Comparison of ENCODE assay signal across 8 cellular contexts in genomic region chr10:62268027-62268398, GRCh38. TPM values are rescaled to one million over a fixed set of nuclear protein-coding genes. Genes with fewer than 3 reads are reported as not detected.
A peak's percentile ranks its signal among the peaks of the same experiment; 100 is the strongest.
DNase-seq lines count a peak whose midpoint lies in the region; ATAC-seq and TF ChIP-seq lines count a peak whose summit lies in the region.

No MANE protein-coding gene starts in this region.

- H3K9me3 ChIP-seq in AG04450 (ENCODE audit: control insufficient read depth, insufficient read depth, low read length) (no peaks in the 10 kb centered on the region), HEK293 (ENCODE audit: control insufficient read depth, insufficient read depth, low read depth, low read length) (no peaks in the 10 kb centered on the region), iPS-20b (ENCODE audit: insufficient read depth, low read depth, low read length) (no peaks in the 10 kb centered on the region), subcutaneous abdominal adipose tissue (ENCODE audit: control insufficient read depth in 5 of 5, low read length in 5 of 5) (no peaks in the 10 kb centered on the region)

- no peaks in the 10 kb centered on the region for H3K27me3 ChIP-seq in AG04450 (ENCODE audit: control insufficient read depth, insufficient read depth, low read length)
- peaks cover 9% of the 10 kb centered on the region for H3K27me3 ChIP-seq in iPS-20b (ENCODE audit: insufficient read depth, low read length)
- no peaks in the 10 kb centered on the region for H3K27me3 ChIP-seq in subcutaneous abdominal adipose tissue (ENCODE audit: control insufficient read depth in 5 of 5, insufficient read depth in 4 of 5, low read length in 5 of 5)

- H3K4me3 ChIP-seq in AG04450 (ENCODE audit: low read depth, low read length) (peak overlapping the region; percentile 80), HEK293 (ENCODE audit: low read depth, low read length) (peak overlapping the region; percentile 66), WI38 (ENCODE audit: low read depth, low read length) (peak overlapping the region; percentile 74), iPS-20b (ENCODE audit: low read length) (peak overlapping the region; percentile 98), subcutaneous abdominal adipose tissue (ENCODE audit: low read depth in 1 of 5, low read length in 5 of 5) (peak overlapping the region; percentile 57 to 96 (median 88))

- H3K4me1 ChIP-seq in HEK293 (ENCODE audit: control insufficient read depth, insufficient read depth, low read length), result peaks cover 9% of the 10 kb centered on the region
- H3K4me1 ChIP-seq in iPS-20b (ENCODE audit: insufficient read depth, low read length), result peaks cover 24% of the 10 kb centered on the region; the same call in 1 of the 2 replicates
- peaks cover 0 to 15% (median 12%) of the 10 kb centered on the region in 5 donors for H3K4me1 ChIP-seq in subcutaneous abdominal adipose tissue (ENCODE audit: control insufficient read depth in 5 of 5, insufficient read depth in 5 of 5, low read length in 5 of 5)

- H3K27ac ChIP-seq in AG04450 (ENCODE audit: low read depth, low read length), result no peak overlapping the region
- H3K27ac ChIP-seq in HEK293 (ENCODE audit: extremely low read depth, low read depth, low read length), result peak overlapping the region; percentile 68
- H3K27ac ChIP-seq in iPS-20b (ENCODE audit: low read length), result peak overlapping the region; percentile 89
- no peak overlapping the region for H3K27ac ChIP-seq in subcutaneous abdominal adipose tissue (ENCODE audit: low read depth, low read length)

- no peak for DNase-seq in AG04450 (ENCODE audit: low read depth, low spot score)
- DNase-seq in NCI-H2107 treated with DMSO at 0.1 percent for 48 hours (lab: John Stamatoyannopoulos, UW; ENCODE audit: unreplicated experiment), result no peak
- no peak for DNase-seq in NCI-H187 treated with DMSO at 0.1 percent for 48 hours (lab: John Stamatoyannopoulos, UW)

- ATAC-seq in GM21447 (IDR thresholded peaks at IDR 0.05; ENCODE audit: unreplicated experiment), result no peak

- H3K9ac ChIP-seq in iPS-20b (ENCODE audit: low read depth, low read length) (peak overlapping the region; percentile 94), subcutaneous abdominal adipose tissue (ENCODE audit: low read length in 5 of 5) (peak overlapping the region in 4 of 5 donors; percentile 8 to 78 (median 67))

- CTCF ChIA-PET in AG04450 (lab: Charles Lee), result interaction anchor here (0.6 kb wide), 1 partner anchor 169 kb away, joined by 3 read pairs; no protein-coding TSS in a partner anchor
- CTCF ChIA-PET in HEK293 (lab: Yijun Ruan, JAX), result interaction anchor here (0.6 kb wide), 2 partner anchors 277 to 889 kb away, joined by 3 to 4 read pairs; no protein-coding TSS in a partner anchor

- H3K36me3 ChIP-seq in HEK293 (ENCODE audit: control insufficient read depth in 2 of 2, insufficient read depth in 1 of 2, low read length in 2 of 2) (no peaks in the 10 kb centered on the region), iPS-20b (ENCODE audit: insufficient read depth, low read depth, low read length) (peaks cover 2% of the 10 kb centered on the region; the same call in 1 of the 2 replicates), subcutaneous abdominal adipose tissue (ENCODE audit: control insufficient read depth in 5 of 5, insufficient read depth in 5 of 5, low read length in 5 of 5) (no peaks in the 10 kb centered on the region)

- TF ChIP-seq CTCF in AG04450 (IDR thresholded peaks at IDR 0.05; ENCODE audit: low read depth, low read length) (no peak), HEK293 (tag by site-specific recombination; IDR thresholded peaks at IDR 0.05) (no peak), WI38 (IDR thresholded peaks at IDR 0.05; ENCODE audit: low read depth, low read length) (no peak)

- POLR2A ChIA-PET in AG04450 (lab: Yijun Ruan, JAX) (no interaction called here), HEK293 (lab: Yijun Ruan, JAX) (interaction anchor here (1.1 to 1.3 kb wide), 3 partner anchors 14 to 548 kb away, joined by 3 to 4 read pairs (median 3); partner anchors contain the start of genes EGR2 and ZNF365)

TF ChIP-seq in HEK293, 187 proteins besides CTCF, POLR2A, EP300 and RAD21:
- TF ChIP-seq ZNF324 (tag by site-specific recombination; IDR thresholded peaks at IDR 0.05), result no peak
- TF ChIP-seq ZNF280C (tag by site-specific recombination; IDR thresholded peaks at IDR 0.05), result no peak
- no peak for TF ChIP-seq ZBTB44 (tag by site-specific recombination; IDR thresholded peaks at IDR 0.05)
- no peak for TF ChIP-seq ZNF16 (tag by site-specific recombination; IDR thresholded peaks at IDR 0.05; ENCODE audit: low read depth)
- TF ChIP-seq ZSCAN16 (tag by site-specific recombination; IDR thresholded peaks at IDR 0.05), result no peak
- no peak for TF ChIP-seq ZNF549 (tag by site-specific recombination; IDR thresholded peaks at IDR 0.05)
- TF ChIP-seq, protein P1, sequence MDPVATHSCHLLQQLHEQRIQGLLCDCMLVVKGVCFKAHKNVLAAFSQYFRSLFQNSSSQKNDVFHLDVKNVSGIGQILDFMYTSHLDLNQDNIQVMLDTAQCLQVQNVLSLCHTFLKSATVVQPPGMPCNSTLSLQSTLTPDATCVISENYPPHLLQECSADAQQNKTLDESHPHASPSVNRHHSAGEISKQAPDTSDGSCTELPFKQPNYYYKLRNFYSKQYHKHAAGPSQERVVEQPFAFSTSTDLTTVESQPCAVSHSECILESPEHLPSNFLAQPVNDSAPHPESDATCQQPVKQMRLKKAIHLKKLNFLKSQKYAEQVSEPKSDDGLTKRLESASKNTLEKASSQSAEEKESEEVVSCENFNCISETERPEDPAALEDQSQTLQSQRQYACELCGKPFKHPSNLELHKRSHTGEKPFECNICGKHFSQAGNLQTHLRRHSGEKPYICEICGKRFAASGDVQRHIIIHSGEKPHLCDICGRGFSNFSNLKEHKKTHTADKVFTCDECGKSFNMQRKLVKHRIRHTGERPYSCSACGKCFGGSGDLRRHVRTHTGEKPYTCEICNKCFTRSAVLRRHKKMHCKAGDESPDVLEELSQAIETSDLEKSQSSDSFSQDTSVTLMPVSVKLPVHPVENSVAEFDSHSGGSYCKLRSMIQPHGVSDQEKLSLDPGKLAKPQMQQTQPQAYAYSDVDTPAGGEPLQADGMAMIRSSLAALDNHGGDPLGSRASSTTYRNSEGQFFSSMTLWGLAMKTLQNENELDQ (tag by site-specific recombination; IDR thresholded peaks at IDR 0.05; ENCODE audit: low read depth), result no peak
- no peak for TF ChIP-seq KLF1 (tag by site-specific recombination; IDR thresholded peaks at IDR 0.05)

RNA-seq across cellular contexts. Expression of gene RTKN2, which starts 0.6 kb away (rescaled TPM):
- polyA plus RNA-seq in AG04450 (2011; rRNA removed), result 1.0 and 1.4 TPM in 2 replicates
- 1.1 and 1.4 TPM in 2 replicates for polyA minus RNA-seq in AG04450 (2011; rRNA and poly(A)+ RNA removed)

Comparison
In these comparisons a context has a peak if more than half of its experiments do, and no peak if none do; other contexts are left out.
1. H3K27ac ChIP-seq: peak in HEK293 (single experiment) and iPS-20b (single experiment); none in AG04450 (single experiment) and subcutaneous abdominal adipose tissue (single experiment).
2. Peak in every context shown above with its lines, with median percentiles within 50 percentile points of each other: H3K4me3 ChIP-seq.